8 cellular contexts compared by ENCODE assay signal in the genomic region with DNA sequence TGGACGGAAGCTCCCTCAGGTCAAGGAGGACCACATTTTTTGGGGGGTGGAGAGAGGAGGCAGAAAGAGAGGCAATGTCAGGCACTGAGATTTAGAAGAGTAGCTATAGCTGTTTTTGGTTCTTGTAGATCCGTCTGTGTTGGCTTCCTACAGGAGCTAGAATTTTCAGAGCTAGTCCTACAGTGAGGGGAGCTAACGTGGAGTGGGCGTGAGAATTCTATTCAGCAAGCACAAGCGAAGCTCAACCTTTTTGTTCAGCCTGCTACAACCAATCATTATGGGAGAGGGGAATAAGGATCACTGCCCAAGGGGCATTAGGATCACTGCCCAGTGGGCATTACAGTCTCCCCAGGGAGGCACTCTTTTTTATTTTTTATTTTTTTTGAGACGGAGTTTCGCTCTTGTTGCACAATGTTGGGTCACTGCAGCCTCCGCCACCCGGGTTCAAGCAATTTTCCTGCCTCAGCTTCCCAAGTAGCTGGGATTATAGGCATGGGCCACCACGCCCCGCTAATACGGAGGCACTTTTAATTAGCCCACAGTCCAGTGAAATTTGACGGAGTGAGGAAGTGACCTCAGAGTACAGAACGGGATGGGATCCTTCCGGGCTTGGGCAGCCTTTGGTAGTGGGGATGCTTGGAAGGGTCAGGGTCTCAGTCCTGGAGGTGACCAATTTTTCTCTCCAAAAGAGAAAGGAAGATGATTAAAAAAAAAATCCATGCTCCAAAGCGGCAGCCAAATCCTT. TPM values are rescaled to one million over a fixed set of nuclear protein-coding genes. Genes with fewer than 3 reads are reported as not detected.
DNase-seq lines count a peak whose midpoint lies in the region; ATAC-seq and TF ChIP-seq lines count a peak whose summit lies in the region.

No MANE protein-coding gene starts in this region.

- no peaks in the 10 kb centered on the region for H3K9me2 ChIP-seq in SU-DHL-6 (replicated peaks; ENCODE audit: insufficient read depth, low read length)

- H3K36me3 Mint-ChIP-seq in activated CD8-positive, alpha-beta memory T cell treated with anti-CD3 and anti-CD28 coated beads, Interleukin-2, amount 10 ng/mL, durations not matched to agents 7 days and 5 days = peaks cover 42% of the 10 kb centered on the region

- H3K9me3 ChIP-seq in SU-DHL-6 (ENCODE audit: insufficient read depth, low read length) = no peaks in the 10 kb centered on the region
- H3K9me3 ChIP-seq in fibroblast of lung (ENCODE audit: control insufficient read depth, insufficient read depth, low read depth, low read length) = no peaks in the 10 kb centered on the region
- H3K9me3 ChIP-seq in osteoblast (ENCODE audit: low read depth, low read length) = no peaks in the 10 kb centered on the region

- H3K4me3 ChIP-seq in SU-DHL-6 (ENCODE audit: insufficient read depth, low read length, poor library complexity, severe bottlenecking) = peak overlapping the region; percentile 78
- H3K4me3 ChIP-seq in fibroblast of lung (replicated peaks in 1 of 4; ENCODE audit: control extremely low read depth in 1 of 4, insufficient read depth in 1 of 4, low read depth in 3 of 4, low read length in 4 of 4) = peak overlapping the region; percentile 65 to 89 (median 77)
- H3K4me3 ChIP-seq in osteoblast (ENCODE audit: insufficient read depth, low read length) = peak overlapping the region; percentile 80

- H3K4me1 ChIP-seq in fibroblast of lung (ENCODE audit: control insufficient read depth, extremely low read depth, insufficient read depth, low read length) = peaks cover 6% of the 10 kb centered on the region
- peaks cover 32% of the 10 kb centered on the region for H3K4me1 ChIP-seq in osteoblast (ENCODE audit: insufficient read depth, low read length)

- ATAC-seq in activated CD8-positive, alpha-beta memory T cell treated with anti-CD3 and anti-CD28 coated beads, Interleukin-2, amount 10 ng/mL, durations not matched to agents 7 days and 5 days = no peak
- no peak for ATAC-seq in HG03095 (IDR thresholded peaks at IDR 0.05; ENCODE audit: unreplicated experiment)

- H3K27me3 ChIP-seq in SU-DHL-6 (ENCODE audit: low read length) (no peaks in the 10 kb centered on the region), fibroblast of lung (ENCODE audit: control insufficient read depth, insufficient read depth, low read length) (no peaks in the 10 kb centered on the region), osteoblast (ENCODE audit: insufficient read depth, low read length) (no peaks in the 10 kb centered on the region)

- H3K79me2 ChIP-seq in SU-DHL-6 (ENCODE audit: insufficient read depth, low read length) (peaks cover 54% of the 10 kb centered on the region), fibroblast of lung (ENCODE audit: control insufficient read depth, insufficient read depth, low read length) (peaks cover 55% of the 10 kb centered on the region), osteoblast (ENCODE audit: insufficient read depth, low read length) (peaks cover 55% of the 10 kb centered on the region)

- H3K9ac ChIP-seq in SU-DHL-6 (ENCODE audit: low read length) (peak overlapping the region; percentile 92), fibroblast of lung (ENCODE audit: insufficient read depth, low read length) (peak overlapping the region; percentile 16)

- no peaks in the 10 kb centered on the region for H3K27me3 Mint-ChIP-seq in activated CD8-positive, alpha-beta memory T cell treated with anti-CD3 and anti-CD28 coated beads, Interleukin-2, amount 10 ng/mL, durations not matched to agents 7 days and 5 days

- peaks cover 19% of the 10 kb centered on the region for H3F3A ChIP-seq in SU-DHL-6 (ENCODE audit: insufficient read depth)

- 0 out of 2 replicates have a peak, but pooled peaks cover 4% of the 10 kb centered on the region for H3K36me3 ChIP-seq in SU-DHL-6 (ENCODE audit: low read length)
- H3K36me3 ChIP-seq in fibroblast of lung (ENCODE audit: control insufficient read depth, insufficient read depth, low read length) = no peaks in the 10 kb centered on the region
- H3K36me3 ChIP-seq in osteoblast (ENCODE audit: insufficient read depth, low read length) = peaks cover 7% of the 10 kb centered on the region

- H3K27ac ChIP-seq in SU-DHL-6 (ENCODE audit: low read depth, low read length) = peak overlapping the region; percentile 70
- H3K27ac ChIP-seq in fibroblast of lung (ENCODE audit: insufficient read depth, low read length) = peak overlapping the region; percentile 97
- peak overlapping the region; percentile 77 for H3K27ac ChIP-seq in osteoblast (ENCODE audit: low read depth, low read length)

- H3K4me3 Mint-ChIP-seq in activated CD8-positive, alpha-beta memory T cell treated with anti-CD3 and anti-CD28 coated beads, Interleukin-2, amount 10 ng/mL, durations not matched to agents 7 days and 5 days = peak overlapping the region; percentile 90

- H2AFZ ChIP-seq in SU-DHL-6 (ENCODE audit: low read depth, low read length, severe bottlenecking) = peak overlapping the region; percentile 73
- no peak overlapping the region for H2AFZ ChIP-seq in fibroblast of lung (ENCODE audit: low read length)
- peak overlapping the region; percentile 45 for H2AFZ ChIP-seq in osteoblast (ENCODE audit: low read length)

- CTCF ChIA-PET in activated CD8-positive, alpha-beta memory T cell treated with anti-CD3 and anti-CD28 coated beads, Interleukin-2, amount 10 ng/mL, durations not matched to agents 7 days and 5 days (lab: Charles Lee) = interaction anchor here (0.6 to 2.1 kb wide), 9 partner anchors 12 to 211 kb away, joined by 3 to 8 read pairs (median 4); partner anchors contain the start of gene AP5S1

- no peak for DNase-seq in activated CD8-positive, alpha-beta memory T cell treated with anti-CD3 and anti-CD28 coated beads, Interleukin-2, amount 10 ng/mL, durations not matched to agents 7 days and 5 days
- DNase-seq in activated CD8-positive, alpha-beta memory T cell treated with anti-CD3 and anti-CD28 coated beads for 24 hours = no peak
- DNase-seq in fibroblast of lung (ENCODE audit: low read depth in 2 of 2) = peak; percentile 37 to 56
- DNase-seq in osteoblast (ENCODE audit: insufficient read length, low spot score, missing footprints) = peak; percentile 93
- no peak for DNase-seq in NCI-H2196 treated with DMSO at 0.1 percent for 48 hours (lab: John Stamatoyannopoulos, UW; ENCODE audit: unreplicated experiment)
- no peak for DNase-seq in A172 (ENCODE audit: low spot score)

- peaks cover 14% of the 10 kb centered on the region for H4K20me1 ChIP-seq in SU-DHL-6 (ENCODE audit: low read depth, low read length)
- peaks cover 7% of the 10 kb centered on the region for H4K20me1 ChIP-seq in fibroblast of lung (ENCODE audit: control insufficient read depth, extremely low read depth, insufficient read depth, low read length)
- H4K20me1 ChIP-seq in osteoblast (ENCODE audit: insufficient read depth, low read length) = peaks cover 31% of the 10 kb centered on the region

- no peak for TF ChIP-seq CTCF in SU-DHL-6 (IDR thresholded peaks at IDR 0.05; ENCODE audit: insufficient read depth, low read length, poor library complexity, severe bottlenecking)
- no peak for TF ChIP-seq CTCF in fibroblast of lung (conservative IDR thresholded peaks at IDR 0.05 in 1 of 2, IDR thresholded peaks at IDR 0.05 in 1 of 2; ENCODE audit: low read depth in 1 of 2, low read length in 2 of 2)
- no peak for TF ChIP-seq CTCF in osteoblast (IDR thresholded peaks at IDR 0.05; ENCODE audit: extremely low read depth, low read depth, low read length)

- peaks cover 37% of the 10 kb centered on the region for H3K4me1 Mint-ChIP-seq in activated CD8-positive, alpha-beta memory T cell treated with anti-CD3 and anti-CD28 coated beads, Interleukin-2, amount 10 ng/mL, durations not matched to agents 7 days and 5 days

- peak overlapping the region; percentile 87 for H3K27ac Mint-ChIP-seq in activated CD8-positive, alpha-beta memory T cell treated with anti-CD3 and anti-CD28 coated beads, Interleukin-2, amount 10 ng/mL, durations not matched to agents 7 days and 5 days

- H3K9me3 Mint-ChIP-seq in activated CD8-positive, alpha-beta memory T cell treated with anti-CD3 and anti-CD28 coated beads, Interleukin-2, amount 10 ng/mL, durations not matched to agents 7 days and 5 days (ENCODE audit: low read depth) = no peaks in the 10 kb centered on the region

- H3K4me2 ChIP-seq in SU-DHL-6 (ENCODE audit: low read depth, low read length, poor library complexity, severe bottlenecking) (peak overlapping the region; percentile 89), fibroblast of lung (ENCODE audit: extremely low read depth, insufficient read depth, low read length) (peak overlapping the region; percentile 87), osteoblast (ENCODE audit: insufficient read depth, low read length) (peak overlapping the region; percentile 87)

RNA-seq across cellular contexts. Expression of gene PANK2, which starts 1.1 kb away (rescaled TPM):
- total RNA-seq in activated CD8-positive, alpha-beta memory T cell treated with anti-CD3 and anti-CD28 coated beads, Interleukin-2, amount 10 ng/mL, durations not matched to agents 7 days and 5 days = 10 to 100 TPM; 77.3 to 82.3 TPM
- total RNA-seq in fibroblast of lung = 50.8 and 51.7 TPM in 2 replicates
- polyA plus RNA-seq in fibroblast of lung = 32.0 and 33.7 TPM in 2 replicates
- polyA plus RNA-seq in fibroblast of lung (2012) = 30.9 and 41.6 TPM in 2 replicates
- polyA minus RNA-seq in fibroblast of lung (ENCODE audit: low replicate concordance) = 4.7 and 25.1 TPM in 2 replicates
- 57.2 and 60.4 TPM in 2 replicates for total RNA-seq in osteoblast
- total RNA-seq in A172 (2014; rRNA removed; shearing (Covaris generic)) = 62.1 and 97.0 TPM in 2 replicates

RNA-seq across cellular contexts. Expression of gene MAVS, which starts 41.4 kb away (rescaled TPM):
- total RNA-seq in activated CD8-positive, alpha-beta memory T cell treated with anti-CD3 and anti-CD28 coated beads, Interleukin-2, amount 10 ng/mL, durations not matched to agents 7 days and 5 days = 10 to 100 TPM; 29.7 to 37.4 TPM
- total RNA-seq in fibroblast of lung (12.1 and 15.9 TPM in 2 replicates), osteoblast (32.1 and 32.2 TPM in 2 replicates)
- polyA plus RNA-seq in fibroblast of lung = 14.4 and 16.4 TPM in 2 replicates
- 19.7 and 22.1 TPM in 2 replicates for polyA plus RNA-seq in fibroblast of lung (2012)
- 64.7 and 74.2 TPM in 2 replicates for polyA minus RNA-seq in fibroblast of lung (ENCODE audit: low replicate concordance)
- 18.6 and 23.9 TPM in 2 replicates for total RNA-seq in A172 (2014; rRNA removed; shearing (Covaris generic))

Comparison
In these comparisons a context has a peak if more than half of its experiments do, and no peak if none do; other contexts are left out.
1. DNase-seq: peak in fibroblast of lung (2 of 2) and osteoblast (single experiment); none in activated CD8-positive, alpha-beta memory T cell treated with anti-CD3 and anti-CD28 coated beads, Interleukin-2, amount 10 ng/mL, durations not matched to agents 7 days and 5 days (single experiment), activated CD8-positive, alpha-beta memory T cell treated with anti-CD3 and anti-CD28 coated beads for 24 hours (single experiment), NCI-H2196 treated with DMSO at 0.1 percent for 48 hours (single experiment) and A172 (single experiment).
2. Peak in every context shown above with its lines, with median percentiles within 50 percentile points of each other: H3K27ac ChIP-seq, H3K4me2 ChIP-seq and H3K4me3 ChIP-seq.